9 cellular contexts compared by ENCODE assay signal in the genomic region with DNA sequence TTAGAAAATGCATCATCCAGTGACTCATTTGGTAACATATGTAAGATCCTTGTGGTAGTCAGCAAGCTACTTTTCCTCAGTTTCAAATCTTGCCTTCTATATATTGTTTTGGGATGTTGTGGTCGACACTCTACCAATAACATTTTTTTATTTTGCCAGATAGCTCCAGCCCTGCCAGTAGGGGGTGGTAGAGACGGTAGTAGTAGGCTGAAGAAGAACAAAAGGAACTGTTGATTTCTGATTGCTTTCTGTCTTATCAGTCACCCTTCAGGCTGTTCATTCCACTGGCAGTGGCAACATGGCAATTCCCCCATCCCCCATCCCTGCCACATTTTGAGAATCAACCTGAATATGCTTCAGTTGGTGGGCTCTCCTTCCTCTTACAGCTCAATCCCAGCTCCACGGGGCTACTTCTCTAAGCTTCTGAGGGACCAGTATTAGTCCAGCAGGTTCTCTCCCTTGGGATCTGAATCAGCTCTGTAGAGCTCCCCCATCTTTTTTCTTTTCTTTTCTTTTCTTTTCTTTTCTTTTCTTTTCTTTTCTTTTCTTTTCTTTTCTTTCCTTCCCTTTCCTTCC.
DNase-seq lines count a peak whose midpoint lies in the region; ATAC-seq, FAIRE-seq and TF ChIP-seq lines count a peak whose summit lies in the region.
"Had no signal": no experiment of that assay in that cellular context is flagged by ENCODE, and none has a peak within 500 bp of the region (broad histone marks: within the 10 kb centered on the region; RNA-seq: fewer than 3 reads in every experiment).

No MANE protein-coding gene starts in this region.

- no peaks in the 10 kb centered on the region for H3K36me3 Mint-ChIP-seq in CD14-positive monocyte
- H3K36me3 Mint-ChIP-seq in GM23338 (ENCODE audit: low read depth), result no peaks in the 10 kb centered on the region

- no peaks in the 10 kb centered on the region; the same call in 1 of the 2 replicates for H3K4me1 ChIP-seq in GM23338 (ENCODE audit: insufficient read depth)
- H3K4me1 ChIP-seq in endothelial cell of umbilical vein (ENCODE audit: control insufficient read depth, extremely low read depth, insufficient read depth, low read length), result no peaks in the 10 kb centered on the region
- no peaks in the 10 kb centered on the region for H3K4me1 ChIP-seq in stomach
- no peaks in the 10 kb centered on the region for H3K4me1 ChIP-seq in thyroid gland

- H3K4me2 ChIP-seq in GM23338 (no peak overlapping the region), endothelial cell of umbilical vein (ENCODE audit: insufficient read depth, low read length) (no peak overlapping the region)

- H3K27me3 Mint-ChIP-seq in CD14-positive monocyte (ENCODE audit: low read depth in 3 of 3) (peaks cover 0 to 5% (median 0%) of the 10 kb centered on the region in 3 donors), GM23338 (ENCODE audit: insufficient read depth, low read depth, poor library complexity) (peaks cover 2% of the 10 kb centered on the region)

- H3K27ac ChIP-seq in GM23338 (ENCODE audit: low read depth), result no peak overlapping the region
- no peak overlapping the region for H3K27ac ChIP-seq in endothelial cell of umbilical vein (ENCODE audit: insufficient read depth, low read depth, low read length)
- H3K27ac ChIP-seq in stomach, result no peak overlapping the region
- H3K27ac ChIP-seq in thyroid gland, result no peak overlapping the region

- H3K9me1 ChIP-seq in endothelial cell of umbilical vein (replicated peaks; ENCODE audit: control insufficient read depth, extremely low read depth, insufficient read depth, low read length), result no peaks in the 10 kb centered on the region

- intact Hi-C loops in CD14-positive monocyte (cut with micrococcal nuclease) (loop anchor here in 1 of 2 donors (10.0 kb wide), 1 partner anchor 81 kb away; no protein-coding TSS in a partner anchor), endothelial cell of umbilical vein (cut with micrococcal nuclease) (no loop called here), stomach (cut with DNase I; ENCODE audit: low total_unique reads) (no loop called here), thyroid gland (cut with DNase I) (no loop called here)

- H3K9ac ChIP-seq in endothelial cell of umbilical vein (replicated peaks; ENCODE audit: extremely low read depth, insufficient read depth, low read length), result no peak overlapping the region

- H3K4me1 Mint-ChIP-seq in CD14-positive monocyte (no peaks in the 10 kb centered on the region), GM23338 (no peaks in the 10 kb centered on the region)

- H3K27me3 ChIP-seq in GM23338 (ENCODE audit: insufficient read depth) (no peaks in the 10 kb centered on the region), endothelial cell of umbilical vein (ENCODE audit: control insufficient read depth in 2 of 2, insufficient read depth in 2 of 2, low read length in 2 of 2) (no peaks in the 10 kb centered on the region), stomach (no peaks in the 10 kb centered on the region), thyroid gland (no peaks in the 10 kb centered on the region)

- no peaks in the 10 kb centered on the region for H3K36me3 ChIP-seq in GM23338 (ENCODE audit: insufficient read depth)
- H3K36me3 ChIP-seq in endothelial cell of umbilical vein (ENCODE audit: control insufficient read depth in 2 of 2, extremely low read depth in 1 of 2, insufficient read depth in 2 of 2, low read length in 2 of 2), result no peaks in the 10 kb centered on the region
- H3K36me3 ChIP-seq in stomach, result no peaks in the 10 kb centered on the region
- H3K36me3 ChIP-seq in thyroid gland, result no peaks in the 10 kb centered on the region

- POLR2A ChIA-PET in endothelial cell of umbilical vein (lab: Charles Lee), result no interaction called here

- ATAC-seq in GM23338 (peak; percentile 30; the same call in 1 of the 3 replicates), GM19023 (IDR thresholded peaks at IDR 0.05; ENCODE audit: unreplicated experiment) (no peak)

- TF ChIP-seq EP300 in stomach (IDR thresholded peaks at IDR 0.05), result no peak

- no peak overlapping the region for H3K4me3 ChIP-seq in GM23338
- H3K4me3 ChIP-seq in endothelial cell of umbilical vein (replicated peaks in 1 of 3; ENCODE audit: insufficient read depth in 1 of 3, low read depth in 1 of 3, low read length in 3 of 3), result no peak overlapping the region
- H3K4me3 ChIP-seq in stomach, result no peak overlapping the region
- no peak overlapping the region for H3K4me3 ChIP-seq in thyroid gland (replicated peaks in 1 of 3)

- H3K9me3 Mint-ChIP-seq in CD14-positive monocyte (no peaks in the 10 kb centered on the region), GM23338 (0 out of 3 replicates have a peak, but pooled peaks cover 2% of the 10 kb centered on the region)
- H3K9me3 Mint-ChIP-seq: T-helper 2 cell treated with Interferon-gamma antibody and Interleukin-4, amounts not matched to agents 5 μg/mL and 100 μg/mL, for 36 hours had no signal

- TF ChIP-seq POLR2A in endothelial cell of umbilical vein (IDR thresholded peaks at IDR 0.05; ENCODE audit: low read depth, low read length), result no peak
- TF ChIP-seq POLR2A in stomach (IDR thresholded peaks at IDR 0.05), result no peak
- no peak for TF ChIP-seq POLR2A in thyroid gland (IDR thresholded peaks at IDR 0.05)

- no peak for FAIRE-seq in endothelial cell of umbilical vein (lab: Jason Lieb, UNC)

- H3K27ac Mint-ChIP-seq in CD14-positive monocyte, result no peak overlapping the region
- H3K27ac Mint-ChIP-seq in GM23338, result no peak overlapping the region
- H3K27ac Mint-ChIP-seq: T-helper 2 cell treated with Interferon-gamma antibody and Interleukin-4, amounts not matched to agents 5 μg/mL and 100 μg/mL, for 36 hours had no signal

- H4K20me1 ChIP-seq in GM23338 (replicated peaks; ENCODE audit: insufficient read depth) (no peaks in the 10 kb centered on the region), endothelial cell of umbilical vein (replicated peaks; ENCODE audit: control insufficient read depth, extremely low read depth, insufficient read depth, low read length) (no peaks in the 10 kb centered on the region)

- TF ChIP-seq CTCF in CD14-positive monocyte (IDR thresholded peaks at IDR 0.05) (peak; percentile 42), GM23338 (conservative IDR thresholded peaks at IDR 0.05; ENCODE audit: low read depth in 2 of 2) (peak; percentile 65 to 72), endothelial cell of umbilical vein (IDR thresholded peaks at IDR 0.05; ENCODE audit: extremely low read depth in 1 of 2, insufficient read depth in 1 of 2, low read depth in 1 of 2, low read length in 2 of 2) (peak; percentile 12 to 16), stomach (IDR thresholded peaks at IDR 0.05) (peak in 1 of 7 experiments; percentile 12), thyroid gland (IDR thresholded peaks at IDR 0.05) (peak in 1 of 6 experiments; percentile 5)

- DNase-seq in CD14-positive monocyte (ENCODE audit: low spot score), result no peak
- DNase-seq in GM23338 (ENCODE audit: low spot score), result peak; percentile 69
- peak; percentile 66 for DNase-seq in NOMO-1 treated with DMSO at 0.1 percent for 48 hours (lab: John Stamatoyannopoulos, UW; ENCODE audit: unreplicated experiment)
- DNase-seq in endothelial cell of umbilical vein (ENCODE audit: low read depth, low spot score), result no peak
- DNase-seq in HuH-7 (ENCODE audit: low spot score), result no peak
- no peak for DNase-seq in stomach
- DNase-seq in thyroid gland, result no peak

- H3K9me3 ChIP-seq in endothelial cell of umbilical vein (replicated peaks; ENCODE audit: control insufficient read depth, insufficient read depth, low read length) (no peaks in the 10 kb centered on the region), stomach (no peaks in the 10 kb centered on the region), thyroid gland (no peaks in the 10 kb centered on the region)

- dilution Hi-C loops in endothelial cell of umbilical vein (cut with MboI; ENCODE audit: extremely low pct_ligation_motif_present, low sequenced_read_pairs), result no loop called here

- WGBS in stomach, 5 donors, result 49 to 69% (median 58%) methylated on average over 3 of the region's 3 CpGs
- WGBS in thyroid gland, 2 donors, result 81% methylated on average over 3 of the region's 3 CpGs

- H3K4me3 Mint-ChIP-seq in CD14-positive monocyte (no peak overlapping the region), GM23338 (no peak overlapping the region)
- H3K4me3 Mint-ChIP-seq: T-helper 2 cell treated with Interferon-gamma antibody and Interleukin-4, amounts not matched to agents 5 μg/mL and 100 μg/mL, for 36 hours had no signal

- no TSS peak for BruUV-seq in endothelial cell of umbilical vein (replicated peaks; lab: Mats Ljungman, UMichigan)

- no peaks in the 10 kb centered on the region for H3F3A ChIP-seq in GM23338 (replicated peaks; ENCODE audit: low read depth)

- CTCF ChIA-PET in endothelial cell of umbilical vein (lab: Charles Lee), result interaction anchor here (1.0 to 2.9 kb wide), 7 partner anchors 19 to 193 kb away, joined by 3 to 24 read pairs (median 3); no protein-coding TSS in a partner anchor

- no peak overlapping the region for H2AFZ ChIP-seq in GM23338
- H2AFZ ChIP-seq in endothelial cell of umbilical vein (ENCODE audit: low read depth, low read length), result no peak overlapping the region

- H3K79me2 ChIP-seq in GM23338 (replicated peaks; ENCODE audit: insufficient read depth) (no peaks in the 10 kb centered on the region), endothelial cell of umbilical vein (ENCODE audit: control insufficient read depth, insufficient read depth, low read length) (no peaks in the 10 kb centered on the region)

- no peaks in the 10 kb centered on the region for H3K9me2 ChIP-seq in GM23338 (ENCODE audit: insufficient read depth)

TF ChIP-seq in GM23338, 12 proteins besides CTCF, POLR2A, EP300 and RAD21 (continues in another document):
- no peak for TF ChIP-seq EZH2phosphoT487 (IDR thresholded peaks at IDR 0.05; ENCODE audit: unreplicated experiment)
- TF ChIP-seq EZH2 (IDR thresholded peaks at IDR 0.05; ENCODE audit: low read depth, unreplicated experiment), result no peak

TF ChIP-seq in endothelial cell of umbilical vein, 7 proteins besides CTCF, POLR2A, EP300 and RAD21:
- TF ChIP-seq EZH2 (IDR thresholded peaks at IDR 0.05; ENCODE audit: borderline replicate concordance, low read depth, low read length, severe bottlenecking) (no peak), JUN (IDR thresholded peaks at IDR 0.05; ENCODE audit: borderline replicate concordance, insufficient read depth, insufficient read length, low read depth) (no peak), MAX (IDR thresholded peaks at IDR 0.05; ENCODE audit: insufficient read depth, insufficient read length) (no peak), FOS (IDR thresholded peaks at IDR 0.05; ENCODE audit: borderline replicate concordance, insufficient read depth, low read length) (no peak), POLR2AphosphoS5 (IDR thresholded peaks at IDR 0.05; ENCODE audit: insufficient read depth, low read depth, low read length) (no peak), GATA2 (IDR thresholded peaks at IDR 0.05; ENCODE audit: insufficient read depth, insufficient read length, low read depth, low read length) (no peak)

Comparison
In these comparisons a context has a peak if more than half of its experiments do, and no peak if none do; other contexts are left out.
1. DNase-seq: peak in GM23338 (single experiment) and NOMO-1 treated with DMSO at 0.1 percent for 48 hours (single experiment); none in CD14-positive monocyte (single experiment), endothelial cell of umbilical vein (single experiment), HuH-7 (single experiment), stomach (single experiment) and thyroid gland (0 of 2).